ENCODE assay signal across 16 cellular contexts in genomic region chr9:136679431-136679941, GRCh38. TPM values are rescaled to one million over a fixed set of nuclear protein-coding genes. Genes with fewer than 3 reads are reported as not detected.
DNase-seq lines count a peak whose midpoint lies in the region; ATAC-seq and TF ChIP-seq lines count a peak whose summit lies in the region.
"Had no signal": no experiment of that assay in that cellular context is flagged by ENCODE, and none has a peak within 500 bp of the region (broad histone marks: within the 10 kb centered on the region; RNA-seq: fewer than 3 reads in every experiment).

No MANE protein-coding gene starts in this region.

- peak; percentile 32 to 66 for ATAC-seq in lower lobe of right lung
- no peak for ATAC-seq in HG02623 (IDR thresholded peaks at IDR 0.05; ENCODE audit: unreplicated experiment)
- ATAC-seq in GM18520 (IDR thresholded peaks at IDR 0.05; ENCODE audit: unreplicated experiment), result no peak
- ATAC-seq: stimulated activated naive CD8-positive, alpha-beta T cell treated with anti-CD3 and anti-CD28 coated beads, Interleukin-15, amount 100 ng/mL, for 72 hours had no signal

- intact Hi-C loops in lower lobe of right lung (cut with DNase I), result no loop called here

- H3K27ac ChIP-seq in lower lobe of right lung, result peak overlapping the region; percentile 56

- H3K36me3 ChIP-seq in lower lobe of right lung, result peaks cover 24% of the 10 kb centered on the region

- TF ChIP-seq CTCF in LNCaP clone FGC (IDR thresholded peaks at IDR 0.05; ENCODE audit: control insufficient read depth, extremely low read depth, insufficient read depth) (no peak), lower lobe of right lung (IDR thresholded peaks at IDR 0.05) (no peak)

- no peaks in the 10 kb centered on the region for H3K27me3 ChIP-seq in lower lobe of right lung (ENCODE audit: low read depth)

- peaks cover 42% of the 10 kb centered on the region for H3K4me1 ChIP-seq in lower lobe of right lung

- H3K9me3 ChIP-seq in lower lobe of right lung, result no peaks in the 10 kb centered on the region

- DNase-seq in Ammon's horn (ENCODE audit: low spot score), result peak; percentile 44
- DNase-seq in LNCaP clone FGC (ENCODE audit: low read depth), result peak; percentile 95
- peak; percentile 71 for DNase-seq in amniotic epithelial cell (ENCODE audit: low read depth)
- DNase-seq in lower lobe of right lung, result peak; percentile 72
- DNase-seq in activated CD8-positive, alpha-beta memory T cell treated with anti-CD3 and anti-CD28 coated beads, Interleukin-2, amount 50 U/mL, for 48 hours, result no peak
- no peak for DNase-seq in mucosa of gallbladder (ENCODE audit: low spot score)
- DNase-seq: activated gamma-delta T cell; erythroblast; H9; NCI-H1436; retina; stimulated activated naive CD8-positive, alpha-beta T cell treated with anti-CD3 and anti-CD28 coated beads, Interleukin-15, amount 100 ng/mL, for 72 hours; T1000 had no signal

- peak overlapping the region; percentile 26; the same call in 1 of the 2 replicates for H3K4me3 ChIP-seq in LNCaP clone FGC (ENCODE audit: low read depth, low read length)
- no peak overlapping the region for H3K4me3 ChIP-seq in lower lobe of right lung

RNA-seq across cellular contexts. Expression of gene AGPAT2, which starts 7.8 kb away (rescaled TPM):
- total RNA-seq in lower lobe of right lung (106 TPM), mucosa of gallbladder (81.7 TPM)

RNA-seq across cellular contexts. Expression of gene EGFL7, which starts 16.8 kb away (rescaled TPM):
- total RNA-seq in lower lobe of right lung (230 TPM), mucosa of gallbladder (62.2 TPM)

RNA-seq across cellular contexts. Expression of gene DIPK1B, which starts 32.9 kb away (rescaled TPM):
- 15.1 TPM for total RNA-seq in lower lobe of right lung
- total RNA-seq in mucosa of gallbladder, result 8.8 TPM
- total RNA-seq: HT-29 had no signal

Comparison
In these comparisons a context has a peak if more than half of its experiments do, and no peak if none do; other contexts are left out.
1. DNase-seq: peak in Ammon's horn (single experiment), LNCaP clone FGC (single experiment), amniotic epithelial cell (single experiment) and lower lobe of right lung (single experiment); none in activated CD8-positive, alpha-beta memory T cell treated with anti-CD3 and anti-CD28 coated beads, Interleukin-2, amount 50 U/mL, for 48 hours (single experiment) and mucosa of gallbladder (single experiment).
2. ATAC-seq: peak in lower lobe of right lung (2 of 2); none in HG02623 (single experiment) and GM18520 (single experiment).